1 cellular context compared by ENCODE assay signal in genomic region chr2:226155476-226155875, GRCh38.
A peak's percentile ranks its signal among the peaks of the same experiment; 100 is the strongest.
TF ChIP-seq lines count a peak whose summit lies in the region.

No MANE protein-coding gene starts in this region.

TF ChIP-seq in HepG2, 621 proteins besides CTCF, POLR2A, EP300 and RAD21 (continued from another document):
- TF ChIP-seq, protein P1, sequence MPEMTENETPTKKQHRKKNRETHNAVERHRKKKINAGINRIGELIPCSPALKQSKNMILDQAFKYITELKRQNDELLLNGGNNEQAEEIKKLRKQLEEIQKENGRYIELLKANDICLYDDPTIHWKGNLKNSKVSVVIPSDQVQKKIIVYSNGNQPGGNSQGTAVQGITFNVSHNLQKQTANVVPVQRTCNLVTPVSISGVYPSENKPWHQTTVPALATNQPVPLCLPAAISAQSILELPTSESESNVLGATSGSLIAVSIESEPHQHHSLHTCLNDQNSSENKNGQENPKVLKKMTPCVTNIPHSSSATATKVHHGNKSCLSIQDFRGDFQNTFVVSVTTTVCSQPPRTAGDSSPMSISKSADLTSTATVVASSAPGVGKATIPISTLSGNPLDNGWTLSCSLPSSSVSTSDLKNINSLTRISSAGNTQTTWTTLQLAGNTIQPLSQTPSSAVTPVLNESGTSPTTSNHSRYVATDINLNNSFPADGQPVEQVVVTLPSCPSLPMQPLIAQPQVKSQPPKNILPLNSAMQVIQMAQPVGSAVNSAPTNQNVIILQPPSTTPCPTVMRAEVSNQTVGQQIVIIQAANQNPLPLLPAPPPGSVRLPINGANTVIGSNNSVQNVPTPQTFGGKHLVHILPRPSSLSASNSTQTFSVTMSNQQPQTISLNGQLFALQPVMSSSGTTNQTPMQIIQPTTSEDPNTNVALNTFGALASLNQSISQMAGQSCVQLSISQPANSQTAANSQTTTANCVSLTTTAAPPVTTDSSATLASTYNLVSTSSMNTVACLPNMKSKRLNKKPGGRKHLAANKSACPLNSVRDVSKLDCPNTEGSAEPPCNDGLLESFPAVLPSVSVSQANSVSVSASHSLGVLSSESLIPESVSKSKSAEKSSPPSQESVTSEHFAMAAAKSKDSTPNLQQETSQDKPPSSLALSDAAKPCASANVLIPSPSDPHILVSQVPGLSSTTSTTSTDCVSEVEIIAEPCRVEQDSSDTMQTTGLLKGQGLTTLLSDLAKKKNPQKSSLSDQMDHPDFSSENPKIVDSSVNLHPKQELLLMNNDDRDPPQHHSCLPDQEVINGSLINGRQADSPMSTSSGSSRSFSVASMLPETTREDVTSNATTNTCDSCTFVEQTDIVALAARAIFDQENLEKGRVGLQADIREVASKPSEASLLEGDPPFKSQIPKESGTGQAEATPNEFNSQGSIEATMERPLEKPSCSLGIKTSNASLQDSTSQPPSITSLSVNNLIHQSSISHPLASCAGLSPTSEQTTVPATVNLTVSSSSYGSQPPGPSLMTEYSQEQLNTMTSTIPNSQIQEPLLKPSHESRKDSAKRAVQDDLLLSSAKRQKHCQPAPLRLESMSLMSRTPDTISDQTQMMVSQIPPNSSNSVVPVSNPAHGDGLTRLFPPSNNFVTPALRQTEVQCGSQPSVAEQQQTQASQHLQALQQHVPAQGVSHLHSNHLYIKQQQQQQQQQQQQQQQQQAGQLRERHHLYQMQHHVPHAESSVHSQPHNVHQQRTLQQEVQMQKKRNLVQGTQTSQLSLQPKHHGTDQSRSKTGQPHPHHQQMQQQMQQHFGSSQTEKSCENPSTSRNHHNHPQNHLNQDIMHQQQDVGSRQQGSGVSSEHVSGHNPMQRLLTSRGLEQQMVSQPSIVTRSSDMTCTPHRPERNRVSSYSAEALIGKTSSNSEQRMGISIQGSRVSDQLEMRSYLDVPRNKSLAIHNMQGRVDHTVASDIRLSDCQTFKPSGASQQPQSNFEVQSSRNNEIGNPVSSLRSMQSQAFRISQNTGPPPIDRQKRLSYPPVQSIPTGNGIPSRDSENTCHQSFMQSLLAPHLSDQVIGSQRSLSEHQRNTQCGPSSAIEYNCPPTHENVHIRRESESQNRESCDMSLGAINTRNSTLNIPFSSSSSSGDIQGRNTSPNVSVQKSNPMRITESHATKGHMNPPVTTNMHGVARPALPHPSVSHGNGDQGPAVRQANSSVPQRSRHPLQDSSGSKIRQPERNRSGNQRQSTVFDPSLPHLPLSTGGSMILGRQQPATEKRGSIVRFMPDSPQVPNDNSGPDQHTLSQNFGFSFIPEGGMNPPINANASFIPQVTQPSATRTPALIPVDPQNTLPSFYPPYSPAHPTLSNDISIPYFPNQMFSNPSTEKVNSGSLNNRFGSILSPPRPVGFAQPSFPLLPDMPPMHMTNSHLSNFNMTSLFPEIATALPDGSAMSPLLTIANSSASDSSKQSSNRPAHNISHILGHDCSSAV (CRISPR knock-in tag; IDR thresholded peaks at IDR 0.05; ENCODE audit: borderline replicate concordance): no peak
- TF ChIP-seq RFX1 (IDR thresholded peaks at IDR 0.05): no peak
- TF ChIP-seq GATAD2A (CRISPR knock-in tag; IDR thresholded peaks at IDR 0.05): 0 out of 2 replicates have a peak, but pooled peaks have one; percentile 28
- TF ChIP-seq FOXA3 (CRISPR knock-in tag; IDR thresholded peaks at IDR 0.05): peak; percentile 62
- no peak for TF ChIP-seq RNF2 (conservative IDR thresholded peaks at IDR 0.05; ENCODE audit: low read depth)
- TF ChIP-seq SNAPC2 (CRISPR knock-in tag; IDR thresholded peaks at IDR 0.05): no peak
- peak; percentile 21; the same call in 1 of the 2 replicates for TF ChIP-seq HOMEZ (CRISPR knock-in tag; IDR thresholded peaks at IDR 0.05; ENCODE audit: low read depth)
- peak; percentile 47; the same call in 1 of the 2 replicates for TF ChIP-seq SOX5 (CRISPR knock-in tag; IDR thresholded peaks at IDR 0.05; ENCODE audit: borderline replicate concordance)
- no peak for TF ChIP-seq RARA (CRISPR knock-in tag; IDR thresholded peaks at IDR 0.05)
